9 cellular contexts compared by ENCODE assay signal in the genomic region with DNA sequence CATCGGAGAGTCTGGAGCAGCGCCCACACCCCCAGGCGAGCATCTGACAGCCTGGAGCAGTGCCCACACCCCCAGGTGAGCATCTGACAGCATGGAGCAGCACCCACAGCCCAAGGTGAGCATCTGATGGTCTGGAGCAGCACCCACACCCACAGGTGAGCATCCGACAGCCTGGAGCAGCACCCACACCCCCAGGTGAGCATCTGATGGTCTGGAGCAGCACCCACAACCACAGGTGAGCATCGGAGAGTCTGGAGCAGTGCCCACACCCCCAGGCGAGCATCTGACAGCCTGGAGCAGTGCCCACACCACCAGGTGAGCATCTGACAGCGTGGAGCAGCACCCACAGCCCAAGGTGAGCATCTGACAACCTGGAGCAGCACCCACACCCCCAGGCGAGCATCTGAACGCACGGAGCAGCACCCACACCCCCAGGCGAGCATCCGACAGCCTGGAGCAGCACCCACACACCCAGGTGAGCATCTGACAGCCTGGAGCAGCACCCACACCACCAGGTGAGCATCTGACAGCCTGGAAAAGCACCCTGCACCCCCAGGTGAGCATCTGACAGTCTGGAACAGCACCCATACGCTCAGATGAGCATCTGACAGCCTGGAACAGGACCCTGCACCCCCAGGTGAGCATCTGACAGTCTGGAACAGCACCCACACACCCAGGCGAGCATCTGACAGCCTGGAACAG. TPM values are rescaled to one million over a fixed set of nuclear protein-coding genes. Genes with fewer than 3 reads are reported as not detected.
DNase-seq lines count a peak whose midpoint lies in the region; ATAC-seq, FAIRE-seq and TF ChIP-seq lines count a peak whose summit lies in the region.
"Not testable (repeated sequence)": the region's sequence is repeated elsewhere in the genome, so short reads cannot be mapped to it uniquely, and the experiment has no call there.
"Had no signal": no experiment of that assay in that cellular context is flagged by ENCODE, and none has a peak within 500 bp of the region (broad histone marks: within the 10 kb centered on the region; RNA-seq: fewer than 3 reads in every experiment).

No MANE protein-coding gene starts in this region.

- intact Hi-C loops in adrenal gland (cut with DNase I), result loop anchor here in 1 of 2 donors (5.0 kb wide), 1 partner anchor 403 kb away; no protein-coding TSS in a partner anchor
- intact Hi-C loops in endothelial cell of umbilical vein (cut with micrococcal nuclease); upper lobe of right lung (cut with DNase I): not testable (repeated sequence)

- H3K27ac ChIP-seq in KMS-11; adrenal gland; endothelial cell of umbilical vein (ENCODE audit: insufficient read depth, low read depth, low read length); hepatocyte; skeletal muscle tissue (ENCODE audit: low read depth, low read length); upper lobe of right lung: not testable (repeated sequence)

- H3K9ac ChIP-seq in KMS-11; endothelial cell of umbilical vein (replicated peaks; ENCODE audit: extremely low read depth, insufficient read depth, low read length); skeletal muscle tissue (ENCODE audit: low read depth in 1 of 3, low read length in 3 of 3): not testable (repeated sequence)

- H3K27me3 ChIP-seq in KMS-11 (ENCODE audit: insufficient read depth, low read depth); adrenal gland; endothelial cell of umbilical vein (ENCODE audit: control insufficient read depth in 2 of 2, insufficient read depth in 2 of 2, low read length in 2 of 2); hepatocyte; upper lobe of right lung: not testable (repeated sequence)
- H3K27me3 ChIP-seq in skeletal muscle tissue (ENCODE audit: control insufficient read depth in 3 of 3, insufficient read depth in 3 of 3, low read length in 3 of 3), result peaks cover 28 to 53% (median 39%) of the 10 kb centered on the region in 3 donors

- TF ChIP-seq CTCF in KMS-11 (conservative IDR thresholded peaks at IDR 0.05; ENCODE audit: low read depth, low read length); adrenal gland (IDR thresholded peaks at IDR 0.05); endothelial cell of umbilical vein (IDR thresholded peaks at IDR 0.05; ENCODE audit: extremely low read depth in 1 of 2, insufficient read depth in 1 of 2, low read depth in 1 of 2, low read length in 2 of 2); hepatocyte (IDR thresholded peaks at IDR 0.05; ENCODE audit: poor library complexity); upper lobe of right lung (IDR thresholded peaks at IDR 0.05): not testable (repeated sequence)

- peak; percentile 76 for DNase-seq in activated CD8-positive, alpha-beta memory T cell treated with anti-CD3 and anti-CD28 coated beads for 24 hours
- DNase-seq in adrenal gland (peak in 5 of 7 donors; percentile 38 to 82 (median 62)), endothelial cell of umbilical vein (ENCODE audit: low read depth, low spot score) (peak; percentile 41), hepatocyte (ENCODE audit: low spot score) (peak; percentile 11), mucosa of gallbladder (ENCODE audit: low spot score) (peak; percentile 68), upper lobe of right lung (peak; percentile 87)

- FAIRE-seq in endothelial cell of umbilical vein (lab: Jason Lieb, UNC), result peak; percentile 82

- H3K4me2 ChIP-seq in KMS-11; endothelial cell of umbilical vein (ENCODE audit: insufficient read depth, low read length); hepatocyte: not testable (repeated sequence)

- peak; percentile 25 for ATAC-seq in upper lobe of right lung

- POLR2A ChIA-PET in endothelial cell of umbilical vein (lab: Charles Lee), result not testable (repeated sequence)

- not testable (repeated sequence) for H3K9me3 ChIP-seq in adrenal gland (replicated peaks in 1 of 3); hepatocyte (ENCODE audit: low read depth); upper lobe of right lung
- H3K9me3 ChIP-seq in endothelial cell of umbilical vein (replicated peaks; ENCODE audit: control insufficient read depth, insufficient read depth, low read length), result peaks cover 31% of the 10 kb centered on the region
- peaks cover 0 to 25% (median 9%) of the 10 kb centered on the region in 3 donors for H3K9me3 ChIP-seq in skeletal muscle tissue (ENCODE audit: control insufficient read depth in 3 of 3, low read length in 3 of 3)

- dilution Hi-C loops in endothelial cell of umbilical vein (cut with MboI; ENCODE audit: extremely low pct_ligation_motif_present, low sequenced_read_pairs), result not testable (repeated sequence)

- H3K79me2 ChIP-seq in KMS-11 (ENCODE audit: insufficient read depth, low read depth); endothelial cell of umbilical vein (ENCODE audit: control insufficient read depth, insufficient read depth, low read length); hepatocyte: not testable (repeated sequence)

- H2AFZ ChIP-seq in KMS-11 (ENCODE audit: low read depth); endothelial cell of umbilical vein (ENCODE audit: low read depth, low read length); hepatocyte: not testable (repeated sequence)

- TF ChIP-seq POLR2A in adrenal gland (IDR thresholded peaks at IDR 0.05); endothelial cell of umbilical vein (IDR thresholded peaks at IDR 0.05; ENCODE audit: low read depth, low read length): not testable (repeated sequence)

- CTCF ChIA-PET in endothelial cell of umbilical vein (lab: Charles Lee), result not testable (repeated sequence)

- not testable (repeated sequence) for H3K9me2 ChIP-seq in hepatocyte (replicated peaks; ENCODE audit: insufficient read depth)

- 31 to 44% (median 40%) methylated on average over 14 of the region's 14 CpGs for WGBS in adrenal gland, 4 donors
- 52% methylated on average over 14 of the region's 14 CpGs for WGBS in hepatocyte (ENCODE audit: low lambda C conversion rate, missing lambda C conversion rate)

- BruUV-seq in endothelial cell of umbilical vein (replicated peaks; lab: Mats Ljungman, UMichigan), result not testable (repeated sequence)

- not testable (repeated sequence) for H3K9me1 ChIP-seq in endothelial cell of umbilical vein (replicated peaks; ENCODE audit: control insufficient read depth, extremely low read depth, insufficient read depth, low read length)

- not testable (repeated sequence) for H3K36me3 ChIP-seq in KMS-11 (ENCODE audit: insufficient read depth); adrenal gland (replicated peaks in 1 of 2); endothelial cell of umbilical vein (ENCODE audit: control insufficient read depth in 2 of 2, extremely low read depth in 1 of 2, insufficient read depth in 2 of 2, low read length in 2 of 2); hepatocyte (replicated peaks; ENCODE audit: insufficient read depth, low read depth); skeletal muscle tissue (ENCODE audit: control insufficient read depth in 3 of 3, insufficient read depth in 3 of 3, low read length in 3 of 3); upper lobe of right lung

- not testable (repeated sequence) for H3K4me1 ChIP-seq in KMS-11 (ENCODE audit: low read depth, poor library complexity, severe bottlenecking); adrenal gland (replicated peaks in 1 of 2); endothelial cell of umbilical vein (ENCODE audit: control insufficient read depth, extremely low read depth, insufficient read depth, low read length); hepatocyte (ENCODE audit: insufficient read depth); skeletal muscle tissue (ENCODE audit: control insufficient read depth in 3 of 3, insufficient read depth in 3 of 3, low read length in 3 of 3); upper lobe of right lung

- peak overlapping the region; percentile 7 for H3K4me3 ChIP-seq in KMS-11 (IDR thresholded peaks at IDR 0.05; ENCODE audit: insufficient read depth, low read depth, low read length)
- H3K4me3 ChIP-seq in adrenal gland; endothelial cell of umbilical vein (replicated peaks in 1 of 3; ENCODE audit: insufficient read depth in 1 of 3, low read depth in 1 of 3, low read length in 3 of 3); hepatocyte; upper lobe of right lung: not testable (repeated sequence)
- peak overlapping the region in 2 of 3 donors; percentile 4 to 49 for H3K4me3 ChIP-seq in skeletal muscle tissue (ENCODE audit: low read length in 3 of 3)

- H4K20me1 ChIP-seq in KMS-11 (ENCODE audit: insufficient read depth); endothelial cell of umbilical vein (replicated peaks; ENCODE audit: control insufficient read depth, extremely low read depth, insufficient read depth, low read length); hepatocyte (ENCODE audit: insufficient read depth, poor library complexity, severe bottlenecking): not testable (repeated sequence)

RNA-seq across cellular contexts. Expression of gene MMEL1, which starts 21.1 kb away (rescaled TPM):
- total RNA-seq in adrenal gland (1 to 10 TPM in 7 of 8 donors, under 1 TPM in 1; 0.30 to 4.2 (median 1.6) TPM), endothelial cell of umbilical vein (1.1 and 1.6 TPM in 2 replicates), hepatocyte (0.32 and 0.93 TPM in 2 replicates), mucosa of gallbladder (22.9 TPM), skeletal muscle tissue (1.0 TPM), upper lobe of right lung (3.2 TPM)
- polyA plus RNA-seq in adrenal gland (1 to 10 TPM; 2.9 to 8.2 (median 7.4) TPM), endothelial cell of umbilical vein (1.2 and 3.4 TPM in 2 replicates), hepatocyte (1.8 TPM in 1 of 2 replicates, not detected in the other)
- polyA plus RNA-seq in endothelial cell of umbilical vein (2011; cell fraction: cytosol; rRNA removed), result 0.58 and 1.6 TPM in 2 replicates
- polyA plus RNA-seq in endothelial cell of umbilical vein (2011; cell fraction: nucleus; rRNA removed), result 1.7 and 3.1 TPM in 2 replicates
- polyA plus RNA-seq in endothelial cell of umbilical vein (2012), result 0.44 and 0.67 TPM in 2 replicates
- 1.9 and 4.4 TPM in 2 replicates for polyA minus RNA-seq in endothelial cell of umbilical vein
- not detected for polyA minus RNA-seq in endothelial cell of umbilical vein (2011; cell fraction: cytosol; rRNA and poly(A)+ RNA removed)
- not detected in 2 replicates for polyA minus RNA-seq in endothelial cell of umbilical vein (2011; cell fraction: nucleus; rRNA and poly(A)+ RNA removed)
- total RNA-seq: activated B cell treated with CpG ODN at 0.5 μM for 24 hours had no signal

Comparison
In these comparisons a context has a peak if more than half of its experiments do, and no peak if none do; other contexts are left out.
1. DNase-seq: peak in every context shown above with its lines; median percentile 87 in upper lobe of right lung; 76 in activated CD8-positive, alpha-beta memory T cell treated with anti-CD3 and anti-CD28 coated beads for 24 hours; 68 in mucosa of gallbladder; 62 in adrenal gland; 41 in endothelial cell of umbilical vein; 11 in hepatocyte.